10 cellular contexts compared by ENCODE assay signal in the genomic region with DNA sequence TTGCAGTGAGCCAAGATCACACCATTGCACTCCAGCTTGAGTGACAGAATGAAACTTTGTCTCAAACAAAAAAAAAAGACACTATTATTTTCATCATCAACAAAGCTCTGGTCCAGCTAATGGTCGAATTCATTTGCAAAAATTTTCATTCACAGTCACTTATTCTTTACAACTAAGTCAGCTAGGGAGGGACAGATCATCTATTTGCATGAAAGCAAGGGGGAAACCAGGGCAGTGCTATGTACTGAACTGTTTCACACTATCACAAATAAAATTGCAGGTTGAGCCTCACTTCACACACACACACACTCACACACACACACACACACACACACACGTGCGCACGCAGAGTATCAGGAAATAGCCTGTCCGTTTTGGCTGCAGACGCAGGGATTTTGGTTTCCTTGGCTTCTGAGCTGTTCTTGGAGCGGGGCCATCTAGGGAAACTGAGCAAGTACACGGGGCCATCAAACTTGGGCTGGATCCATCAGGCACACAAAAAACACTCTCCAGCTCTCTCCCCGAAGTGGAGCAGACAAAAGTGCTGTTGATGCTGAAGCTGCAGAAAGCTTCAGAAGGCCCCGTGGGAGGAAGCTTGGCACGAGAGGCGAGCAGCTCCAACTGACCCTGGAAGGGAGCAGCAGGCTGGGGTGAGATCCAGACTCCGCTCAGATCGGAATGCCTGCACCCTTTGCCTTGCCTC. TPM values are rescaled to one million over a fixed set of nuclear protein-coding genes. Genes with fewer than 3 reads are reported as not detected.
DNase-seq lines count a peak whose midpoint lies in the region; FAIRE-seq and TF ChIP-seq lines count a peak whose summit lies in the region.
"Had no signal": no experiment of that assay in that cellular context is flagged by ENCODE, and none has a peak within 500 bp of the region (broad histone marks: within the 10 kb centered on the region; RNA-seq: fewer than 3 reads in every experiment).

No MANE protein-coding gene starts in this region.

- H3K4ac ChIP-seq in H9 (ENCODE audit: low read depth, low read length), result no peak overlapping the region

- H3K9me3 Mint-ChIP-seq in H9, result no peaks in the 10 kb centered on the region; a peak in 1 of 5 replicates

- H2BK15ac ChIP-seq in H9 (ENCODE audit: low read depth, low read length), result no peak overlapping the region

- no peak overlapping the region for H4K91ac ChIP-seq in H9 (ENCODE audit: insufficient read length, low read depth, low read length)

- H3K27ac Mint-ChIP-seq in H9, result 0 out of 7 replicates have a peak overlapping the region, but pooled peaks have one; percentile 20 to 51 (median 30)

- DNase-seq in H9 (peak; percentile 41), caudate nucleus (lab: John Stamatoyannopoulos, UW) (peak in 50 of 61 donors; percentile 4 to 82 (median 36)), left kidney (ENCODE audit: low read depth, low spot score) (peak; percentile 54), stromal cell of bone marrow (ENCODE audit: low read depth) (peak; percentile 75), COLO668 (lab: John Stamatoyannopoulos, UW; ENCODE audit: unreplicated experiment) (no peak), H54 (ENCODE audit: insufficient read length, low spot score) (no peak), SW 1271 (lab: John Stamatoyannopoulos, UW) (no peak)
- DNase-seq in effector CD8-positive, alpha-beta T cell (lab: John Stamatoyannopoulos, UW), result no peak
- DNase-seq: islet precursor cell, Karpas-422 had no signal

- no peaks in the 10 kb centered on the region for H4K20me1 ChIP-seq in H9 (ENCODE audit: control insufficient read depth, insufficient read depth, insufficient read length)

- H3K4me3 Mint-ChIP-seq in H9, result no peak overlapping the region

- no peak for FAIRE-seq in H54 (lab: Jason Lieb, UNC)

- no peak overlapping the region for H2BK20ac ChIP-seq in H9 (ENCODE audit: low read depth, low read length, poor library complexity, severe bottlenecking)

- no peak overlapping the region for H2AK5ac ChIP-seq in H9 (ENCODE audit: insufficient read length, low read length)

- no peak overlapping the region for H4K5ac ChIP-seq in H9 (ENCODE audit: insufficient read length, low read depth, low read length)

- H3K27me3 ChIP-seq in H9 (ENCODE audit: insufficient read depth, low read length), result no peaks in the 10 kb centered on the region

- no peak overlapping the region for H2BK5ac ChIP-seq in H9 (ENCODE audit: insufficient read length, low read length)

- no peak overlapping the region for H3K4me2 ChIP-seq in H9 (ENCODE audit: insufficient read depth, insufficient read length, low read length)

- no peaks in the 10 kb centered on the region; the same call in 1 of the 2 replicates for H3K4me1 ChIP-seq in H9 (ENCODE audit: insufficient read depth, low read length)

- H3K27ac ChIP-seq in H9 (ENCODE audit: insufficient read length, low read depth, low read length), result no peak overlapping the region
- H3K27ac ChIP-seq in caudate nucleus (ENCODE audit: low read depth, low read length), result no peak overlapping the region

- TF ChIP-seq POLR2A in H54 (IDR thresholded peaks at IDR 0.05; ENCODE audit: low read depth, low read length), result no peak

- no peaks in the 10 kb centered on the region for H3K36me3 Mint-ChIP-seq in H9 (ENCODE audit: insufficient read depth in 1 of 3, low read depth in 3 of 3)

- H3K14ac ChIP-seq in H9 (ENCODE audit: insufficient read depth, low read length), result no peak overlapping the region; the same call in 1 of the 2 replicates

- H3K9me3 ChIP-seq in H9 (ENCODE audit: control insufficient read depth, low read depth, low read length), result no peaks in the 10 kb centered on the region

- H3K23ac ChIP-seq in H9 (ENCODE audit: insufficient read length, low read depth, low read length), result no peak overlapping the region

- H2BK120ac ChIP-seq in H9 (ENCODE audit: low read depth, low read length, poor library complexity, severe bottlenecking), result no peak overlapping the region

- WGBS in H9 (ENCODE audit: extremely low coverage, insufficient read length, low lambda C conversion rate), result no CpG with 5 or more reads among the region's 14 CpGs

- H3K18ac ChIP-seq in H9 (ENCODE audit: insufficient read length, low read depth, low read length), result no peak overlapping the region

- H3T11ph ChIP-seq in H9 (ENCODE audit: low read length), result no peak overlapping the region

- H3K27me3 Mint-ChIP-seq in H9 (ENCODE audit: low read depth), result peaks cover 2% of the 10 kb centered on the region; the same call in 1 of the 2 replicates

- H4K8ac ChIP-seq in H9 (replicated peaks; ENCODE audit: insufficient read length, low read depth, low read length), result no peak overlapping the region

- H3K56ac ChIP-seq in H9 (ENCODE audit: insufficient read length, low read depth, low read length), result no peak overlapping the region

- no peaks in the 10 kb centered on the region for H3K79me1 ChIP-seq in H9 (ENCODE audit: insufficient read depth, low read depth, low read length, poor library complexity, severe bottlenecking)

- H3K4me1 Mint-ChIP-seq in H9, result peaks cover 12 to 14% of the 10 kb centered on the region in 2 experiments

- peak overlapping the region; percentile 23 for H2AFZ ChIP-seq in H9 (ENCODE audit: low read length)

- H3K23me2 ChIP-seq in H9 (ENCODE audit: insufficient read length, low read depth, low read length, poor library complexity, severe bottlenecking), result no peaks in the 10 kb centered on the region

- H2BK12ac ChIP-seq in H9 (ENCODE audit: insufficient read length, low read depth, low read length), result no peak overlapping the region

- no peaks in the 10 kb centered on the region for H3K79me2 ChIP-seq in H9 (ENCODE audit: insufficient read depth, low read length)

- TF ChIP-seq CTCF in H9 (conservative IDR thresholded peaks at IDR 0.05), result no peak

- H3K9ac ChIP-seq in H9 (ENCODE audit: extremely low read depth, insufficient read length, low read length), result no peak overlapping the region

RNA-seq across cellular contexts. Expression of a gene that starts 44.3 kb away (rescaled TPM):
- total RNA-seq in H9 (2021), result 49.3 and 49.8 TPM in 2 replicates

Comparison
In these comparisons a context has a peak if more than half of its experiments do, and no peak if none do; other contexts are left out.
1. DNase-seq: peak in H9 (single experiment), caudate nucleus (50 of 61), left kidney (single experiment) and stromal cell of bone marrow (single experiment); none in COLO668 (single experiment), effector CD8-positive, alpha-beta T cell (single experiment), H54 (single experiment) and SW 1271 (0 of 2).